ENCODE assay signal across 8 cellular contexts in the genomic region with DNA sequence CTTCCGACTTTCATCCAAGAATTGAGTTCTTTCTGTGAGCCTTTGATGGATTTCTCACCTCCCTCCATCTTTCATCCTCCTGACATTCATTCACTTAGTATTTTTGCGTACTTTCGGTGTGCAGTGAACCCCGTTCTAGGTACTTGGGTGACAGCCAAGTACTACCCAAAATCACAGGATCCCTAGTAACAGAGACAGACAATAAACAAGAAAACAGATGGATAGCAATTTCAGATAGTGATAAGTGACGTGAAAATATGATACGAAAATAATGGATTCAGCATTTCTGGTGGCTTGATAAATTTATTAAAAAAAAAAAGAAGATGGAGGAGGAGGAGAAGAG. TPM values are rescaled to one million over a fixed set of nuclear protein-coding genes. Genes with fewer than 3 reads are reported as not detected.
DNase-seq lines count a peak whose midpoint lies in the region; ATAC-seq and TF ChIP-seq lines count a peak whose summit lies in the region.

No MANE protein-coding gene starts in this region.

- peak overlapping the region; percentile 83 for H3K27ac Mint-ChIP-seq in stimulated activated memory B cell treated with anti-CD40 and anti-IgM and Interleukin-4, amounts not matched to agents 10 μg/mL and 1 μg/mL and 100 μg/mL, for 72 hours

- peak overlapping the region; percentile 95 for H3K4me3 Mint-ChIP-seq in stimulated activated memory B cell treated with anti-CD40 and anti-IgM and Interleukin-4, amounts not matched to agents 10 μg/mL and 1 μg/mL and 100 μg/mL, for 72 hours

- H3K27me3 Mint-ChIP-seq in stimulated activated memory B cell treated with anti-CD40 and anti-IgM and Interleukin-4, amounts not matched to agents 10 μg/mL and 1 μg/mL and 100 μg/mL, for 72 hours = no peaks in the 10 kb centered on the region

- CTCF ChIA-PET in Panc1 (lab: Charles Lee) = no interaction called here

- TF ChIP-seq CTCF in Panc1 (IDR thresholded peaks at IDR 0.05) (no peak), fibroblast of the aortic adventitia (IDR thresholded peaks at IDR 0.05; ENCODE audit: insufficient read depth, low read length) (no peak)

- peak overlapping the region; percentile 71 to 84 for H3K4me3 ChIP-seq in Panc1 (ENCODE audit: low read depth in 2 of 2, low read length in 2 of 2)
- H3K4me3 ChIP-seq in fibroblast of the aortic adventitia (ENCODE audit: low read depth, low read length) = peak overlapping the region; percentile 98

- in situ Hi-C loops in Panc1 (cut with HindIII; ENCODE audit: low pct_unique_long_range_greater_than_20kb, low sequenced_read_pairs) = no loop called here

- H3K36me3 ChIP-seq in Panc1 (ENCODE audit: control insufficient read depth, insufficient read depth, low read length) = no peaks in the 10 kb centered on the region

- DNase-seq in NCI-H2171 treated with DMSO at 0.1 percent for 48 hours (lab: John Stamatoyannopoulos, UW) (peak; percentile 60), NCI-H2171 (lab: John Stamatoyannopoulos, UW) (no peak), Panc1 (ENCODE audit: low read depth, low spot score) (no peak), fibroblast of the aortic adventitia (ENCODE audit: low read depth) (no peak), anterior cingulate cortex (lab: John Stamatoyannopoulos, UW) (no peak), epidermal melanocyte (ENCODE audit: insufficient read length, low spot score) (no peak)

- H3K9me3 ChIP-seq in Panc1 (ENCODE audit: control insufficient read depth, insufficient read depth, low read depth, low read length) = no peaks in the 10 kb centered on the region

- H3K4me1 ChIP-seq in Panc1 (ENCODE audit: control insufficient read depth, insufficient read depth, low read length) = peaks cover 14% of the 10 kb centered on the region; the same call in 1 of the 2 replicates

- intact Hi-C loops in Panc1 (cut with micrococcal nuclease; ENCODE audit: unreplicated experiment) = no loop called here

- no peaks in the 10 kb centered on the region for H3K9me3 Mint-ChIP-seq in stimulated activated memory B cell treated with anti-CD40 and anti-IgM and Interleukin-4, amounts not matched to agents 10 μg/mL and 1 μg/mL and 100 μg/mL, for 72 hours

- peak overlapping the region; percentile 87 for H3K27ac ChIP-seq in Panc1 (ENCODE audit: low read length)

- no TSS peak for BruUV-seq in Panc1 (replicated peaks; lab: Mats Ljungman, UMichigan)

- H3K27me3 ChIP-seq in Panc1 (ENCODE audit: control insufficient read depth, insufficient read depth, low read length) = no peaks in the 10 kb centered on the region

- ATAC-seq in Panc1 (no peak), HG03457 (IDR thresholded peaks at IDR 0.05; ENCODE audit: unreplicated experiment) (no peak)
- ATAC-seq in stimulated activated memory B cell treated with anti-CD40 and anti-IgM and Interleukin-4, amounts not matched to agents 10 μg/mL and 1 μg/mL and 100 μg/mL, for 72 hours = no peak

- peaks cover 33% of the 10 kb centered on the region for H3K4me1 Mint-ChIP-seq in stimulated activated memory B cell treated with anti-CD40 and anti-IgM and Interleukin-4, amounts not matched to agents 10 μg/mL and 1 μg/mL and 100 μg/mL, for 72 hours

- H3K36me3 Mint-ChIP-seq in stimulated activated memory B cell treated with anti-CD40 and anti-IgM and Interleukin-4, amounts not matched to agents 10 μg/mL and 1 μg/mL and 100 μg/mL, for 72 hours = peaks cover 26% of the 10 kb centered on the region

- POLR2A ChIA-PET in Panc1 (lab: Charles Lee) = no interaction called here

RNA-seq across cellular contexts. Expression of gene CMTM6, which starts 0.3 kb away (rescaled TPM):
- 56.4 TPM for total RNA-seq in Panc1 (2021; ENCODE audit: unreplicated experiment)
- polyA plus RNA-seq in Panc1 (2012; ENCODE audit: insufficient read length) = 28.6 TPM
- 43.1 and 81.4 TPM in 2 replicates for total RNA-seq in fibroblast of the aortic adventitia (ENCODE audit: low replicate concordance)
